In the genomic region with DNA sequence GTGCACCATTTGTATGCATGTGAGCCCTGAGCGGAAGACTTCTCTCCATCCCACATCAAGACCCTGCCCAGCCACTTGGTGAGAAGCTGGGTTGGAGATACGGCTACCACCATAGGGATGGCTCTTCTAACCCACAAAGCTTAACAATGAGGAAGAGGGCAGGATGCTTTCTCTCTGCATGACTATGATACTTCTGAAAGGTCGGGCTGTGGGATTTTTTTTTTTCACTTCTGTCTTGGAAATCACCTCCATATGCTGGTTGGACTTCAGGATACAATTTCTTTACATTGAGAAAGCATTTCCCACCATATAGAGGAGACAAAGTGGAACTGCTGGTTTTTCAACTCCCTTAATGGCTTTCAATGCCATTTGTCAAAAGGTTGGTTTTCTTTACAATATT, we compare ENCODE assay signal across 30 cellular contexts. TPM values are rescaled to one million over a fixed set of nuclear protein-coding genes. Genes with fewer than 3 reads are reported as not detected.
"Had no signal": no experiment of that assay in that cellular context is flagged by ENCODE, and none has a peak within 500 bp of the region (broad histone marks: within the 10 kb centered on the region; RNA-seq: fewer than 3 reads in every experiment).

No MANE protein-coding gene starts in this region.

- H3K36me3 Mint-ChIP-seq: activated naive CD4-positive, alpha-beta T cell treated with anti-CD3 and anti-CD28 coated beads, Interleukin-2, amount 10 ng/mL, durations not matched to agents 7 days and 5 days; activated naive CD8-positive, alpha-beta T cell treated with anti-CD3 and anti-CD28 coated beads, Interleukin-2, amount 10 ng/mL, durations not matched to agents 7 days and 5 days; immature natural killer cell; mesothelial cell of epicardium; naive B cell; stimulated activated effector memory CD8-positive, alpha-beta T cell treated with anti-CD3 and anti-CD28 coated beads, Interleukin-12 subunit alpha, Interleukin-12 subunit beta, amount 100 ng/mL, for 72 hours; WTC11 had no signal

- H3K4me1 Mint-ChIP-seq: activated CD4-positive, alpha-beta memory T cell treated with anti-CD3 and anti-CD28 coated beads, Interleukin-2, amount 10 ng/mL, durations not matched to agents 7 days and 5 days; activated CD4-positive, alpha-beta T cell treated with anti-CD3 and anti-CD28 coated beads, Interleukin-2, amount 10 ng/mL, durations not matched to agents 7 days and 5 days; activated naive CD4-positive, alpha-beta T cell treated with anti-CD3 and anti-CD28 coated beads, Interleukin-2, amount 10 ng/mL, durations not matched to agents 7 days and 5 days; activated naive CD8-positive, alpha-beta T cell treated with anti-CD3 and anti-CD28 coated beads, Interleukin-2, amount 10 ng/mL, durations not matched to agents 7 days and 5 days; endodermal cell; immature natural killer cell; stimulated activated effector memory CD8-positive, alpha-beta T cell treated with anti-CD3 and anti-CD28 coated beads, Interleukin-12 subunit alpha, Interleukin-12 subunit beta, amount 100 ng/mL, for 72 hours had no signal

- H3K9me3 Mint-ChIP-seq: activated CD4-positive, alpha-beta memory T cell treated with anti-CD3 and anti-CD28 coated beads, Interleukin-2, amount 10 ng/mL, durations not matched to agents 7 days and 5 days; activated CD4-positive, alpha-beta T cell treated with anti-CD3 and anti-CD28 coated beads, Interleukin-2, amount 10 ng/mL, durations not matched to agents 7 days and 5 days; activated naive CD4-positive, alpha-beta T cell treated with anti-CD3 and anti-CD28 coated beads, Interleukin-2, amount 10 ng/mL, durations not matched to agents 7 days and 5 days; activated naive CD8-positive, alpha-beta T cell treated with anti-CD3 and anti-CD28 coated beads, Interleukin-2, amount 10 ng/mL, durations not matched to agents 7 days and 5 days; activated T-cell treated with anti-CD3 and anti-CD28 coated beads, Interleukin-2, amount 50 U/mL, for 24 hours; endodermal cell; immature natural killer cell; mesothelial cell of epicardium; nephron progenitor cell; stimulated activated effector memory CD8-positive, alpha-beta T cell treated with anti-CD3 and anti-CD28 coated beads, Interleukin-12 subunit alpha, Interleukin-12 subunit beta, amount 100 ng/mL, for 72 hours had no signal

- FAIRE-seq: kidney, small intestine had no signal

- ATAC-seq: foreskin keratinocyte; heart left ventricle; stimulated activated effector memory CD8-positive, alpha-beta T cell treated with anti-CD3 and anti-CD28 coated beads, Interleukin-12 subunit alpha, Interleukin-12 subunit beta, amount 100 ng/mL, for 72 hours; upper lobe of right lung; WTC11 had no signal

- H3K27ac Mint-ChIP-seq: activated CD4-positive, alpha-beta memory T cell treated with anti-CD3 and anti-CD28 coated beads, Interleukin-2, amount 10 ng/mL, durations not matched to agents 7 days and 5 days; activated CD4-positive, alpha-beta T cell treated with anti-CD3 and anti-CD28 coated beads, Interleukin-2, amount 10 ng/mL, durations not matched to agents 7 days and 5 days; activated naive CD4-positive, alpha-beta T cell treated with anti-CD3 and anti-CD28 coated beads, Interleukin-2, amount 10 ng/mL, durations not matched to agents 7 days and 5 days; activated naive CD8-positive, alpha-beta T cell treated with anti-CD3 and anti-CD28 coated beads, Interleukin-2, amount 10 ng/mL, durations not matched to agents 7 days and 5 days; activated T-cell treated with anti-CD3 and anti-CD28 coated beads, Interleukin-2, amount 50 U/mL, for 24 hours; endodermal cell; immature natural killer cell; naive B cell; nephron progenitor cell; stimulated activated effector memory CD8-positive, alpha-beta T cell treated with anti-CD3 and anti-CD28 coated beads, Interleukin-12 subunit alpha, Interleukin-12 subunit beta, amount 100 ng/mL, for 72 hours; WTC11 had no signal

- H3K4me3 Mint-ChIP-seq: activated CD4-positive, alpha-beta memory T cell treated with anti-CD3 and anti-CD28 coated beads, Interleukin-2, amount 10 ng/mL, durations not matched to agents 7 days and 5 days; activated CD4-positive, alpha-beta T cell treated with anti-CD3 and anti-CD28 coated beads, Interleukin-2, amount 10 ng/mL, durations not matched to agents 7 days and 5 days; activated naive CD4-positive, alpha-beta T cell treated with anti-CD3 and anti-CD28 coated beads, Interleukin-2, amount 10 ng/mL, durations not matched to agents 7 days and 5 days; activated naive CD8-positive, alpha-beta T cell treated with anti-CD3 and anti-CD28 coated beads, Interleukin-2, amount 10 ng/mL, durations not matched to agents 7 days and 5 days; activated T-cell treated with anti-CD3 and anti-CD28 coated beads, Interleukin-2, amount 50 U/mL, for 24 hours; endodermal cell; immature natural killer cell; mesothelial cell of epicardium; naive B cell; nephron progenitor cell; stimulated activated effector memory CD8-positive, alpha-beta T cell treated with anti-CD3 and anti-CD28 coated beads, Interleukin-12 subunit alpha, Interleukin-12 subunit beta, amount 100 ng/mL, for 72 hours; WTC11 had no signal

- DNase-seq: activated CD4-positive, alpha-beta memory T cell treated with anti-CD3 and anti-CD28 coated beads, Interleukin-2, amount 10 ng/mL, durations not matched to agents 7 days and 5 days; activated CD4-positive, alpha-beta T cell treated with anti-CD3 and anti-CD28 coated beads for 1 hour; activated CD4-positive, alpha-beta T cell treated with anti-CD3 and anti-CD28 coated beads, Interleukin-2, amount 10 ng/mL, durations not matched to agents 7 days and 5 days; activated CD8-positive, alpha-beta memory T cell treated with anti-CD3 and anti-CD28 coated beads, Interleukin-2, amount 50 U/mL, for 48 hours; activated gamma-delta T cell; activated naive CD4-positive, alpha-beta T cell treated with anti-CD3 and anti-CD28 coated beads, Interleukin-2, amount 10 ng/mL, durations not matched to agents 7 days and 5 days; activated naive CD8-positive, alpha-beta T cell treated with anti-CD3 and anti-CD28 coated beads, Interleukin-2, amount 10 ng/mL, durations not matched to agents 7 days and 5 days; activated T-cell treated with anti-CD3 and anti-CD28 coated beads, Interleukin-2, amount 50 U/mL, for 24 hours; brain microvascular endothelial cell; cortex of kidney; endodermal cell; foreskin keratinocyte; heart left ventricle; hypothalamus; immature natural killer cell; kidney; naive B cell; nephron progenitor cell; ovary; retina; sigmoid colon; small intestine; stimulated activated CD4-positive, alpha-beta T cell treated with anti-CD3 and anti-CD28 coated beads, Interleukin-4, amount 100 ng/mL, for 24 hours; stomach; T-helper 9 cell; thyroid gland; upper lobe of right lung had no signal

RNA-seq across cellular contexts. Expression of gene ZNF366, which starts 30.5 kb away (rescaled TPM):
- polyA plus RNA-seq: foreskin keratinocyte had no signal
